ENCODE assay signal across 8 cellular contexts in genomic region chr12:113056631-113057488, GRCh38. TPM values are rescaled to one million over a fixed set of nuclear protein-coding genes. Genes with fewer than 3 reads are reported as not detected.
DNase-seq lines count a peak whose midpoint lies in the region; ATAC-seq and TF ChIP-seq lines count a peak whose summit lies in the region.

DTX1 (plus strand) TSS chr12:113056730; CDS start chr12:113058193, 1,463 bp downstream.

- peak within 1 kb of the TSS; percentile 68 for H3K27ac Mint-ChIP-seq in activated T-helper 17 cell treated with anti-CD3 and anti-CD28 coated beads, Interleukin-2, amount 50 U/mL, for 72 hours

- H3K9me3 Mint-ChIP-seq in activated T-helper 17 cell treated with anti-CD3 and anti-CD28 coated beads, Interleukin-2, amount 50 U/mL, for 72 hours: no peaks in the 10 kb centered on the region

- H3K27ac ChIP-seq in sigmoid colon: no peak within 1 kb of the TSS

- no peaks in the 10 kb centered on the region for H3K36me3 ChIP-seq in sigmoid colon

- peak within 1 kb of the TSS; percentile 3 to 49 (median 41) for H3K4me3 ChIP-seq in sigmoid colon

- H3K27me3 Mint-ChIP-seq in activated T-helper 17 cell treated with anti-CD3 and anti-CD28 coated beads, Interleukin-2, amount 50 U/mL, for 72 hours: no peaks in the 10 kb centered on the region

- DNase-seq in NCI-H146 (lab: John Stamatoyannopoulos, UW): peak; percentile 41
- no peak for DNase-seq in NCI-H146 treated with DMSO at 0.1 percent for 48 hours (lab: John Stamatoyannopoulos, UW; ENCODE audit: unreplicated experiment)
- DNase-seq in left cardiac atrium: no peak
- DNase-seq in sigmoid colon: no peak
- no peak for DNase-seq in GOT3 (lab: John Stamatoyannopoulos, UW)
- no peak for DNase-seq in foreskin melanocyte

- TF ChIP-seq POLR2A in sigmoid colon (IDR thresholded peaks at IDR 0.05): no peak

- no peaks in the 10 kb centered on the region for H3K9me3 ChIP-seq in sigmoid colon

- ATAC-seq in activated T-helper 17 cell treated with anti-CD3 and anti-CD28 coated beads, Interleukin-2, amount 50 U/mL, for 72 hours (replicated peaks): peak; percentile 45
- ATAC-seq in left cardiac atrium (peak; percentile 70 to 78), GM21619 (IDR thresholded peaks at IDR 0.05; ENCODE audit: unreplicated experiment) (no peak)

- peaks cover 16 to 63% (median 35%) of the 10 kb centered on the region in 3 donors for H3K27me3 ChIP-seq in sigmoid colon

- peaks cover 0 to 14% (median 13%) of the 10 kb centered on the region in 4 donors for H3K4me1 ChIP-seq in sigmoid colon

- H3K36me3 Mint-ChIP-seq in activated T-helper 17 cell treated with anti-CD3 and anti-CD28 coated beads, Interleukin-2, amount 50 U/mL, for 72 hours (ENCODE audit: low read depth): peaks cover 4% of the 10 kb centered on the region

- no peak for TF ChIP-seq CTCF in sigmoid colon (IDR thresholded peaks at IDR 0.05)

- H3K4me3 Mint-ChIP-seq in activated T-helper 17 cell treated with anti-CD3 and anti-CD28 coated beads, Interleukin-2, amount 50 U/mL, for 72 hours: peak within 1 kb of the TSS; percentile 77

- 1 to 4% methylated on average over 94 of the region's 94 CpGs for WGBS in sigmoid colon, 2 donors

- TF ChIP-seq EP300 in sigmoid colon (IDR thresholded peaks at IDR 0.05): no peak

- H3K4me1 Mint-ChIP-seq in activated T-helper 17 cell treated with anti-CD3 and anti-CD28 coated beads, Interleukin-2, amount 50 U/mL, for 72 hours: peaks cover 8% of the 10 kb centered on the region

- intact Hi-C loops in left cardiac atrium (cut with DNase I) (no loop called here), sigmoid colon (cut with DNase I) (no loop called here)

RNA-seq across cellular contexts. Expression of gene DTX1, which starts in this region (rescaled TPM):
- 10 to 100 TPM; 13.2 to 17.4 TPM for total RNA-seq in activated T-helper 17 cell treated with anti-CD3 and anti-CD28 coated beads, Interleukin-2, amount 50 U/mL, for 72 hours
- total RNA-seq in left cardiac atrium: 1 to 10 TPM; 6.3 to 9.8 TPM
- total RNA-seq in sigmoid colon: 1 to 10 TPM; 2.8 to 8.0 (median 3.4) TPM
- 10 to 100 TPM in 1 of 3 donors, 1 to 10 TPM in 2; 1.2 to 15.8 (median 3.0) TPM for polyA plus RNA-seq in sigmoid colon
